ENCODE assay signal across 2 cellular contexts in the genomic region with DNA sequence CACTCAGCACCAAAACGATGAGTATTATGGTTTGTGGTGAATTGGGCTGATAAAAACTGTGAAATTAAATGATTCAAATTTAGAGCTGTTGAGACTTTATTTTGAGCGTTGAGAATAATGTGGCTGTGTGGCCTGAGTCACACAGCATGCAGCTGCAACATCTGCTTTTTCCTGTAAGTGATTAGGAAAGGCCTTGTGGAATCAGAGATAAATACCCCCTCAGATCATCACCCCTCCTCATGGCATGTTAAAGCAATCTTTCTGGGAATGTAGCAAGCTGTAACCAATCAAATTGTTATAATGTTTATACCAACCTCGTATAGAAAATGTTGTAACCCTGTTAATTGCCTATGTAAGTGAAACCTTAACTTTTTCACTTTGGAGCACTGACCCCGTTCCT.
TF ChIP-seq lines count a peak whose summit lies in the region.

No MANE protein-coding gene starts in this region.

TF ChIP-seq in IMR-90, 13 proteins besides CTCF, POLR2A, EP300 and RAD21:
- TF ChIP-seq MAZ (IDR thresholded peaks at IDR 0.05; ENCODE audit: borderline replicate concordance, low read depth, low read length), result no peak
- TF ChIP-seq, protein P1, sequence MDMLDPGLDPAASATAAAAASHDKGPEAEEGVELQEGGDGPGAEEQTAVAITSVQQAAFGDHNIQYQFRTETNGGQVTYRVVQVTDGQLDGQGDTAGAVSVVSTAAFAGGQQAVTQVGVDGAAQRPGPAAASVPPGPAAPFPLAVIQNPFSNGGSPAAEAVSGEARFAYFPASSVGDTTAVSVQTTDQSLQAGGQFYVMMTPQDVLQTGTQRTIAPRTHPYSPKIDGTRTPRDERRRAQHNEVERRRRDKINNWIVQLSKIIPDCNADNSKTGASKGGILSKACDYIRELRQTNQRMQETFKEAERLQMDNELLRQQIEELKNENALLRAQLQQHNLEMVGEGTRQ (IDR thresholded peaks at IDR 0.05; ENCODE audit: low read depth, low read length), result no peak
- no peak for TF ChIP-seq CHD1 (IDR thresholded peaks at IDR 0.05; ENCODE audit: low read depth, low read length)
- no peak for TF ChIP-seq FOS (IDR thresholded peaks at IDR 0.05; ENCODE audit: low read depth, low read length)
- no peak for TF ChIP-seq SMC3 (IDR thresholded peaks at IDR 0.05; ENCODE audit: low read depth, low read length)
- TF ChIP-seq, protein P2, sequence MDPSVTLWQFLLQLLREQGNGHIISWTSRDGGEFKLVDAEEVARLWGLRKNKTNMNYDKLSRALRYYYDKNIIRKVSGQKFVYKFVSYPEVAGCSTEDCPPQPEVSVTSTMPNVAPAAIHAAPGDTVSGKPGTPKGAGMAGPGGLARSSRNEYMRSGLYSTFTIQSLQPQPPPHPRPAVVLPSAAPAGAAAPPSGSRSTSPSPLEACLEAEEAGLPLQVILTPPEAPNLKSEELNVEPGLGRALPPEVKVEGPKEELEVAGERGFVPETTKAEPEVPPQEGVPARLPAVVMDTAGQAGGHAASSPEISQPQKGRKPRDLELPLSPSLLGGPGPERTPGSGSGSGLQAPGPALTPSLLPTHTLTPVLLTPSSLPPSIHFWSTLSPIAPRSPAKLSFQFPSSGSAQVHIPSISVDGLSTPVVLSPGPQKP (IDR thresholded peaks at IDR 0.05; ENCODE audit: borderline replicate concordance, low read depth, low read length), result no peak
- no peak for TF ChIP-seq MAFK (IDR thresholded peaks at IDR 0.05; ENCODE audit: low read depth, low read length)
- TF ChIP-seq BHLHE40 (IDR thresholded peaks at IDR 0.05; ENCODE audit: low read depth, low read length), result no peak
- no peak for TF ChIP-seq RCOR1 (IDR thresholded peaks at IDR 0.05; ENCODE audit: insufficient replicate concordance, low read length)
- TF ChIP-seq CEBPB (IDR thresholded peaks at IDR 0.05; ENCODE audit: low read depth, low read length), result no peak
- TF ChIP-seq MXI1 (IDR thresholded peaks at IDR 0.05; ENCODE audit: borderline replicate concordance, low read depth, low read length), result no peak
- no peak for TF ChIP-seq NFE2L2 (IDR thresholded peaks at IDR 0.05; ENCODE audit: low read depth, low read length)
TF ChIP-seq in IMR-90: peak in this region for 0.

TF ChIP-seq in H1, 55 proteins besides CTCF, POLR2A, EP300 and RAD21:
- no peak for TF ChIP-seq POU5F1 (IDR thresholded peaks at IDR 0.05; ENCODE audit: low read depth, low read length)
- TF ChIP-seq CREB1 (IDR thresholded peaks at IDR 0.05), result no peak
- no peak for TF ChIP-seq HDAC2 (IDR thresholded peaks at IDR 0.05; ENCODE audit: borderline replicate concordance in 1 of 2, low read depth in 2 of 2, low read length in 2 of 2)
- TF ChIP-seq, protein P3, sequence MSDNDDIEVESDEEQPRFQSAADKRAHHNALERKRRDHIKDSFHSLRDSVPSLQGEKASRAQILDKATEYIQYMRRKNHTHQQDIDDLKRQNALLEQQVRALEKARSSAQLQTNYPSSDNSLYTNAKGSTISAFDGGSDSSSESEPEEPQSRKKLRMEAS (IDR thresholded peaks at IDR 0.05), result no peak
- no peak for TF ChIP-seq GABPA (IDR thresholded peaks at IDR 0.05; ENCODE audit: borderline replicate concordance, insufficient read depth, low read length)
- no peak for TF ChIP-seq RFX5 (IDR thresholded peaks at IDR 0.05; ENCODE audit: borderline replicate concordance, low read depth, low read length)
- TF ChIP-seq TAF1 (IDR thresholded peaks at IDR 0.05; ENCODE audit: low read depth, low read length), result no peak
- no peak for TF ChIP-seq SUZ12 (IDR thresholded peaks at IDR 0.05; ENCODE audit: low read length)
- TF ChIP-seq CEBPB (IDR thresholded peaks at IDR 0.05; ENCODE audit: low read depth, low read length), result no peak
- no peak for TF ChIP-seq CBX8 (IDR thresholded peaks at IDR 0.05; ENCODE audit: borderline replicate concordance, low read depth, low read length)
- TF ChIP-seq GTF2F1 (IDR thresholded peaks at IDR 0.05; ENCODE audit: borderline replicate concordance, low read depth, low read length), result no peak
- no peak for TF ChIP-seq FOSL1 (IDR thresholded peaks at IDR 0.05; ENCODE audit: insufficient read depth, low read depth, low read length)
- no peak for TF ChIP-seq PHF8 (conservative IDR thresholded peaks at IDR 0.05; ENCODE audit: low read depth, low read length)
- TF ChIP-seq TAF7 (optimal IDR thresholded peaks at IDR 0.05; ENCODE audit: borderline replicate concordance, low read depth, low read length), result no peak
- TF ChIP-seq ASH2L (IDR thresholded peaks at IDR 0.05; ENCODE audit: low read length), result no peak
- no peak for TF ChIP-seq ZNF274 (IDR thresholded peaks at IDR 0.05; ENCODE audit: borderline replicate concordance, extremely low read depth, low read length)
- no peak for TF ChIP-seq SIRT6 (IDR thresholded peaks at IDR 0.05; ENCODE audit: low read length)
